In genomic region chr20:49284818-49285217, GRCh38 we compare ENCODE assay signal across 12 cellular contexts. TPM values are rescaled to one million over a fixed set of nuclear protein-coding genes. Genes with fewer than 3 reads are reported as not detected.
DNase-seq lines count a peak whose midpoint lies in the region; ATAC-seq and TF ChIP-seq lines count a peak whose summit lies in the region.
"Had no signal": no experiment of that assay in that cellular context is flagged by ENCODE, and none has a peak within 500 bp of the region (broad histone marks: within the 10 kb centered on the region; RNA-seq: fewer than 3 reads in every experiment).

No MANE protein-coding gene starts in this region.

- DNase-seq in NCI-H82 (lab: John Stamatoyannopoulos, UW) (peak; percentile 22), NCI-H82 treated with DMSO at 0.1 percent for 48 hours (lab: John Stamatoyannopoulos, UW; ENCODE audit: unreplicated experiment) (no peak), LoVo (ENCODE audit: low spot score) (peak; percentile 6), neural crest cell (ENCODE audit: low read depth, low spot score) (no peak), D341Med (ENCODE audit: low spot score) (no peak)
- DNase-seq in activated naive CD8-positive, alpha-beta T cell treated with anti-CD3 and anti-CD28 coated beads, Interleukin-2, amount 50 U/mL, for 24 hours: no peak
- DNase-seq in activated CD4-positive, CD25-positive, alpha-beta regulatory T cell (lab: John Stamatoyannopoulos, UW): no peak
- DNase-seq in stimulated activated CD4-positive, alpha-beta T cell treated with anti-CD3 and anti-CD28 coated beads, Interleukin-2, amount 100 ng/mL, for 48 hours: no peak
- DNase-seq: activated CD4-positive, alpha-beta T cell treated with anti-CD3 and anti-CD28 coated beads, Interleukin-2, amount 10 ng/mL, durations not matched to agents 7 days and 5 days; left cardiac atrium; NCI-H2107 had no signal

- H3K27ac Mint-ChIP-seq in activated naive CD8-positive, alpha-beta T cell treated with anti-CD3 and anti-CD28 coated beads, Interleukin-2, amount 50 U/mL, for 24 hours: peak overlapping the region; percentile 99
- H3K27ac Mint-ChIP-seq in neural crest cell (ENCODE audit: unreplicated experiment): no peak overlapping the region
- H3K27ac Mint-ChIP-seq: activated CD4-positive, alpha-beta T cell treated with anti-CD3 and anti-CD28 coated beads, Interleukin-2, amount 10 ng/mL, durations not matched to agents 7 days and 5 days had no signal

- peaks cover 100% of the 10 kb centered on the region for H3K36me3 Mint-ChIP-seq in activated naive CD8-positive, alpha-beta T cell treated with anti-CD3 and anti-CD28 coated beads, Interleukin-2, amount 50 U/mL, for 24 hours (ENCODE audit: low read depth)
- peaks cover 84% of the 10 kb centered on the region for H3K36me3 Mint-ChIP-seq in neural crest cell (ENCODE audit: low read depth)

- peaks cover 23% of the 10 kb centered on the region for H3K9me3 Mint-ChIP-seq in activated naive CD8-positive, alpha-beta T cell treated with anti-CD3 and anti-CD28 coated beads, Interleukin-2, amount 50 U/mL, for 24 hours
- peaks cover 2% of the 10 kb centered on the region for H3K9me3 Mint-ChIP-seq in neural crest cell

- no peak for ATAC-seq in activated naive CD8-positive, alpha-beta T cell treated with anti-CD3 and anti-CD28 coated beads, Interleukin-2, amount 50 U/mL, for 24 hours
- ATAC-seq: left cardiac atrium, Right ventricle myocardium inferior had no signal

- H3K4me1 Mint-ChIP-seq in activated naive CD8-positive, alpha-beta T cell treated with anti-CD3 and anti-CD28 coated beads, Interleukin-2, amount 50 U/mL, for 24 hours: peaks cover 84% of the 10 kb centered on the region
- peaks cover 76% of the 10 kb centered on the region for H3K4me1 Mint-ChIP-seq in neural crest cell

- peak overlapping the region; percentile 90 for H3K4me3 Mint-ChIP-seq in activated naive CD8-positive, alpha-beta T cell treated with anti-CD3 and anti-CD28 coated beads, Interleukin-2, amount 50 U/mL, for 24 hours
- H3K4me3 Mint-ChIP-seq in neural crest cell: peak overlapping the region; percentile 97

- TF ChIP-seq CTCF in neural crest cell (conservative IDR thresholded peaks at IDR 0.05): no peak

- peaks cover 2% of the 10 kb centered on the region for H3K27me3 Mint-ChIP-seq in activated naive CD8-positive, alpha-beta T cell treated with anti-CD3 and anti-CD28 coated beads, Interleukin-2, amount 50 U/mL, for 24 hours
- peaks cover 31% of the 10 kb centered on the region for H3K27me3 Mint-ChIP-seq in neural crest cell (ENCODE audit: low read depth)
- H3K27me3 Mint-ChIP-seq: activated CD4-positive, alpha-beta T cell treated with anti-CD3 and anti-CD28 coated beads, Interleukin-2, amount 10 ng/mL, durations not matched to agents 7 days and 5 days had no signal

RNA-seq across cellular contexts. Expression of gene ZNFX1, which starts 7.0 kb away (rescaled TPM):
- total RNA-seq in neural crest cell: 10.0 and 10.4 TPM in 2 replicates

Comparison
In these comparisons a context has a peak if more than half of its experiments do, and no peak if none do; other contexts are left out.
1. DNase-seq: peak in NCI-H82 (single experiment) and LoVo (single experiment); none in NCI-H82 treated with DMSO at 0.1 percent for 48 hours (single experiment), activated naive CD8-positive, alpha-beta T cell treated with anti-CD3 and anti-CD28 coated beads, Interleukin-2, amount 50 U/mL, for 24 hours (single experiment), neural crest cell (single experiment), activated CD4-positive, CD25-positive, alpha-beta regulatory T cell (0 of 4), D341Med (single experiment) and stimulated activated CD4-positive, alpha-beta T cell treated with anti-CD3 and anti-CD28 coated beads, Interleukin-2, amount 100 ng/mL, for 48 hours (0 of 2).